Comparison of ENCODE assay signal across 8 cellular contexts in genomic region chr12:32273712-32274111, GRCh38.
A peak's percentile ranks its signal among the peaks of the same experiment; 100 is the strongest.
DNase-seq lines count a peak whose midpoint lies in the region; ATAC-seq and TF ChIP-seq lines count a peak whose summit lies in the region.

No MANE protein-coding gene starts in this region.

- H3K4me1 ChIP-seq in mesenchymal stem cell (ENCODE audit: control insufficient read depth, insufficient read depth, low read depth, low read length) (peaks cover 9% of the 10 kb centered on the region), esophagus squamous epithelium (peaks cover 0 to 12% (median 0%) of the 10 kb centered on the region in 3 donors)

- 71% methylated on average over 5 of the region's 7 CpGs for WGBS in mesenchymal stem cell
- 66 to 79% methylated on average over 7 of the region's 7 CpGs for WGBS in esophagus squamous epithelium, 2 donors

- no peak overlapping the region for H4K91ac ChIP-seq in mesenchymal stem cell (ENCODE audit: low read length)

- intact Hi-C loops in esophagus squamous epithelium (cut with DNase I) = no loop called here

- no peak overlapping the region for H4K8ac ChIP-seq in mesenchymal stem cell (ENCODE audit: low read length)

- TF ChIP-seq POLR2A in esophagus squamous epithelium (IDR thresholded peaks at IDR 0.05) = peak in 1 of 4 donors; percentile 43

- H3K14ac ChIP-seq in mesenchymal stem cell (ENCODE audit: low read length in 2 of 2) = no peak overlapping the region

- ATAC-seq in HG03066 (IDR thresholded peaks at IDR 0.05; ENCODE audit: low read depth, unreplicated experiment) = peak; percentile 88

- peaks cover 9% of the 10 kb centered on the region for H3K79me1 ChIP-seq in mesenchymal stem cell (replicated peaks; ENCODE audit: low read length, poor library complexity, severe bottlenecking)

- H3K4me3 ChIP-seq in mesenchymal stem cell (ENCODE audit: insufficient read depth in 1 of 2, low read depth in 1 of 2, low read length in 2 of 2) (no peak overlapping the region), esophagus squamous epithelium (no peak overlapping the region), coronary artery (no peak overlapping the region)

- peak; percentile 3 to 57 (median 29) for DNase-seq in stimulated activated naive CD4-positive, alpha-beta T cell (lab: John Stamatoyannopoulos, UW)
- no peak for DNase-seq in stimulated activated naive CD4-positive, alpha-beta T cell treated with Interleukin-2 at 50 U/mL for 16 hours (lab: John Stamatoyannopoulos, UW)
- peak; percentile 59 for DNase-seq in activated CD4-positive, alpha-beta T cell treated with anti-CD3 and anti-CD28 coated beads for 48 hours
- DNase-seq in mesenchymal stem cell (no peak), esophagus squamous epithelium (lab: John Stamatoyannopoulos, UW) (no peak), coronary artery (ENCODE audit: low spot score) (no peak), HuH-7.5 (ENCODE audit: low spot score) (no peak)

- H3K27me3 ChIP-seq in mesenchymal stem cell (ENCODE audit: control insufficient read depth in 1 of 2, insufficient read depth in 1 of 2, low read length in 2 of 2) = no peaks in the 10 kb centered on the region
- H3K27me3 ChIP-seq in esophagus squamous epithelium = no peaks in the 10 kb centered on the region

- no peak overlapping the region for H2BK120ac ChIP-seq in mesenchymal stem cell (ENCODE audit: low read depth, low read length)

- TF ChIP-seq CTCF in esophagus squamous epithelium (IDR thresholded peaks at IDR 0.05) = no peak
- no peak for TF ChIP-seq CTCF in coronary artery (IDR thresholded peaks at IDR 0.05)

- no peak overlapping the region for H3K23ac ChIP-seq in mesenchymal stem cell (ENCODE audit: low read length in 2 of 2)

- H3K9ac ChIP-seq in mesenchymal stem cell (ENCODE audit: low read length) = no peak overlapping the region

- no peak overlapping the region for H3K18ac ChIP-seq in mesenchymal stem cell (ENCODE audit: low read depth in 1 of 2, low read length in 2 of 2)

- H3K4me2 ChIP-seq in mesenchymal stem cell (ENCODE audit: low read length, poor library complexity, severe bottlenecking) = no peak overlapping the region

- no peak overlapping the region for H3K4ac ChIP-seq in mesenchymal stem cell (ENCODE audit: low read depth in 1 of 2, low read length in 2 of 2)

- no peaks in the 10 kb centered on the region for H3K9me3 ChIP-seq in mesenchymal stem cell (ENCODE audit: control insufficient read depth, low read length)
- no peaks in the 10 kb centered on the region for H3K9me3 ChIP-seq in esophagus squamous epithelium

- H3K36me3 ChIP-seq in mesenchymal stem cell (ENCODE audit: control insufficient read depth in 1 of 2, insufficient read depth in 2 of 2, low read depth in 1 of 2, low read length in 2 of 2) = peaks cover 0 to 4% of the 10 kb centered on the region in 2 experiments
- no peaks in the 10 kb centered on the region for H3K36me3 ChIP-seq in esophagus squamous epithelium

- H2BK12ac ChIP-seq in mesenchymal stem cell (ENCODE audit: low read length in 2 of 2) = no peak overlapping the region

- H2AK5ac ChIP-seq in mesenchymal stem cell (ENCODE audit: low read length, severe bottlenecking) = peak overlapping the region; percentile 8

- H2BK5ac ChIP-seq in mesenchymal stem cell (ENCODE audit: low read depth, low read length, poor library complexity, severe bottlenecking) = no peak overlapping the region

- H3K27ac ChIP-seq in mesenchymal stem cell (ENCODE audit: low read length, poor library complexity, severe bottlenecking) (no peak overlapping the region), esophagus squamous epithelium (no peak overlapping the region), coronary artery (no peak overlapping the region)

- H2BK15ac ChIP-seq in mesenchymal stem cell (ENCODE audit: low read depth, poor library complexity, severe bottlenecking) = no peak overlapping the region

- H2AFZ ChIP-seq in mesenchymal stem cell (ENCODE audit: low read depth, low read length) = no peak overlapping the region

Comparison
In these comparisons a context has a peak if more than half of its experiments do, and no peak if none do; other contexts are left out.
1. DNase-seq: peak in stimulated activated naive CD4-positive, alpha-beta T cell (6 of 6) and activated CD4-positive, alpha-beta T cell treated with anti-CD3 and anti-CD28 coated beads for 48 hours (single experiment); none in stimulated activated naive CD4-positive, alpha-beta T cell treated with Interleukin-2 at 50 U/mL for 16 hours (single experiment), mesenchymal stem cell (single experiment), esophagus squamous epithelium (single experiment), coronary artery (single experiment) and HuH-7.5 (single experiment).